In the genomic region with DNA sequence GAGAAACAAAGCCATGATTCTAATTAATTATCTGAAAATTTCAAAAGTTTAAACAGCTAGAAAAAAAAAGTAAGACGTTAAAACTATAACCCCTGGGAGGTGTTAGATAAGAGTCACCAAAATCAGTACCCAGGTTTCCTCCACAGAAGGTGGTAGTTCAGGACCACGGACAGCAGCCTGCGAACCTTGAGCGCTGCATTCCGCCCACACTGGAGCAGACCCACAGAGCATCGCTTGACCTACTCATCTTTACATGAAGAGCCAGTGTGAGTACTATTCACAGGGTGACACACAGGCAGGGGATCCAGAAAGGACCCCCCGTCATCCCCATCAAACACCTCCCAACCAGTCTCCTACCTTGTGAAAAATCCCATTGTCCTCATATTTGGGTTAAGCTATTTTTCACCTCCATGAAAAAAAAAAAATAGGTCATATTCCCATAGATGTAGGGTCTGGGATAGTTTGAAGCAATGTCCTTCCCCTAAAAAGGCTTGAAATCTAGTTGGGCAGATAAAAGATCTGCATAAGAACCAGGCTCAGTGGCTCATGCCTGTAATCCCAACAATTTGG, we compare ENCODE assay signal across 10 cellular contexts. TPM values are rescaled to one million over a fixed set of nuclear protein-coding genes. Genes with fewer than 3 reads are reported as not detected.
DNase-seq lines count a peak whose midpoint lies in the region; ATAC-seq, FAIRE-seq and TF ChIP-seq lines count a peak whose summit lies in the region.
"Had no signal": no experiment of that assay in that cellular context is flagged by ENCODE, and none has a peak within 500 bp of the region (broad histone marks: within the 10 kb centered on the region; RNA-seq: fewer than 3 reads in every experiment).

No MANE protein-coding gene starts in this region.

- TF ChIP-seq POLR2A in HepG2 (IDR thresholded peaks at IDR 0.05; ENCODE audit: insufficient read depth in 1 of 2, low read depth in 2 of 2, low read length in 2 of 2) = no peak

- POLR2A ChIA-PET in HepG2 (lab: Yijun Ruan, JAX) = no interaction called here

- H3K4me3 ChIP-seq in Jurkat, Clone E6-1 (ENCODE audit: low read length) = no peak overlapping the region
- no peak overlapping the region for H3K4me3 ChIP-seq in HepG2 (replicated peaks in 1 of 3; ENCODE audit: insufficient read depth in 1 of 3, low read depth in 2 of 3, low read length in 3 of 3)
- H3K4me3 ChIP-seq: body of pancreas, lower lobe of right lung had no signal

- no peaks in the 10 kb centered on the region for H3K36me3 Mint-ChIP-seq in osteocyte (ENCODE audit: unreplicated experiment)

- no peaks in the 10 kb centered on the region for H3K4me1 ChIP-seq in HepG2 (ENCODE audit: insufficient read depth, low read length)
- H3K4me1 ChIP-seq: body of pancreas, lower lobe of right lung had no signal

- WGBS in HepG2 (ENCODE audit: low lambda C conversion rate) = 1% methylated on average over 3 of the region's 7 CpGs

- no peak overlapping the region for H3K4me3 Mint-ChIP-seq in osteocyte (ENCODE audit: unreplicated experiment)

- CTCF ChIA-PET in HepG2 (lab: Yijun Ruan, JAX; ENCODE audit: low intra/inter-chr PET ratio, low total read pairs) = no interaction called here

- TF ChIP-seq CTCF in HepG2 (CRISPR knock-in tag; IDR thresholded peaks at IDR 0.05) (no peak), osteocyte (IDR thresholded peaks at IDR 0.05) (no peak)

- no peaks in the 10 kb centered on the region for H3K4me1 Mint-ChIP-seq in osteocyte (ENCODE audit: unreplicated experiment)

- H3K36me3 ChIP-seq in HepG2 (replicated peaks in 1 of 2; ENCODE audit: control insufficient read depth in 1 of 2, insufficient read depth in 2 of 2, low read length in 2 of 2) = no peaks in the 10 kb centered on the region
- H3K36me3 ChIP-seq: lower lobe of right lung had no signal

- no TSS peak for BruUV-seq in HepG2 (replicated peaks; lab: Mats Ljungman, UMichigan)

- in situ Hi-C loops in HepG2 (cut with HindIII; ENCODE audit: extremely low pct_ligation_motif_present, low pct_unique_long_range_greater_than_20kb) = no loop called here

- no peaks in the 10 kb centered on the region for H3K27me3 Mint-ChIP-seq in osteocyte (ENCODE audit: unreplicated experiment)

- H3K27ac Mint-ChIP-seq in osteocyte (ENCODE audit: unreplicated experiment) = no peak overlapping the region

- intact Hi-C loops in HepG2 (cut with micrococcal nuclease; ENCODE audit: unreplicated experiment) = no loop called here
- intact Hi-C loops in posterior vena cava (cut with DNase I) = no loop called here

- peak; percentile 80 for ATAC-seq in HepG2
- no peak for ATAC-seq in HG02798 (IDR thresholded peaks at IDR 0.05; ENCODE audit: poor library complexity, unreplicated experiment)
- no peak for ATAC-seq in GM21515 (IDR thresholded peaks at IDR 0.05; ENCODE audit: unreplicated experiment)
- ATAC-seq: body of pancreas, lower lobe of right lung had no signal

- no peaks in the 10 kb centered on the region for H3K9me3 Mint-ChIP-seq in osteocyte (ENCODE audit: unreplicated experiment)

- H3K4me2 ChIP-seq in HepG2 (ENCODE audit: low read depth, low read length) = no peak overlapping the region

- TF ChIP-seq EP300 in HepG2 (IDR thresholded peaks at IDR 0.05; ENCODE audit: low read depth in 2 of 2, low read length in 2 of 2) (no peak), HepG2 (CRISPR knock-in tag; IDR thresholded peaks at IDR 0.05; ENCODE audit: borderline replicate concordance) (no peak)

- peaks cover 0 to 2% of the 10 kb centered on the region in 2 experiments; a peak in 1 of 5 replicates for H3K27me3 ChIP-seq in HepG2 (ENCODE audit: control insufficient read depth in 1 of 2, insufficient read depth in 2 of 2, low read length in 2 of 2)
- H3K27me3 ChIP-seq: body of pancreas had no signal

- H3K79me2 ChIP-seq in HepG2 (ENCODE audit: insufficient read depth, low read length) = no peaks in the 10 kb centered on the region

- no peak overlapping the region for H3K9ac ChIP-seq in HepG2 (ENCODE audit: insufficient read depth, low read depth, low read length)

- FAIRE-seq in HepG2 (lab: Jason Lieb, UNC) = peak; percentile 65

- TF ChIP-seq RAD21 in HepG2 (CRISPR knock-in tag; IDR thresholded peaks at IDR 0.05) = no peak

- no peaks in the 10 kb centered on the region for H3K9me3 ChIP-seq in HepG2 (ENCODE audit: low read length)
- H3K9me3 ChIP-seq: body of pancreas, lower lobe of right lung had no signal

- no peak overlapping the region for H2AFZ ChIP-seq in HepG2 (ENCODE audit: low read length)

- H3K27ac ChIP-seq in HepG2 (ENCODE audit: extremely low read length, insufficient read depth, low read length) = no peak overlapping the region
- H3K27ac ChIP-seq: body of pancreas, lower lobe of right lung had no signal

- DNase-seq in AG20443 (ENCODE audit: low spot score) = peak; percentile 53
- DNase-seq in Jurkat, Clone E6-1 (ENCODE audit: low read depth, low spot score) = peak; percentile 31
- DNase-seq in activated T-cell treated with anti-CD3 and anti-CD28 coated beads, Interleukin-2, amount 50 U/mL, for 48 hours = peak; percentile 58 to 59
- DNase-seq in HepG2 (ENCODE audit: low spot score) = peak; percentile 40
- DNase-seq in osteocyte (ENCODE audit: extremely low spot score, unreplicated experiment) = no peak
- no peak for DNase-seq in posterior vena cava (ENCODE audit: low spot score)
- DNase-seq: lower lobe of right lung had no signal

- H4K20me1 ChIP-seq in HepG2 (ENCODE audit: insufficient read depth, low read length) = 0 out of 2 replicates have a peak, but pooled peaks cover 4% of the 10 kb centered on the region

TF ChIP-seq in HepG2, 621 proteins besides CTCF, POLR2A, EP300 and RAD21 (continues in another document):
- no peak for TF ChIP-seq CREM (IDR thresholded peaks at IDR 0.05)
- TF ChIP-seq CREM (CRISPR knock-in tag; IDR thresholded peaks at IDR 0.05) = no peak
- TF ChIP-seq ATF7-NPFF (CRISPR knock-in tag; IDR thresholded peaks at IDR 0.05; ENCODE audit: low read depth) = no peak
- 0 out of 2 replicates have a peak, but pooled peaks have one; percentile 28 for TF ChIP-seq ZNF780A (CRISPR knock-in tag; IDR thresholded peaks at IDR 0.05)
- TF ChIP-seq, protein P1, sequence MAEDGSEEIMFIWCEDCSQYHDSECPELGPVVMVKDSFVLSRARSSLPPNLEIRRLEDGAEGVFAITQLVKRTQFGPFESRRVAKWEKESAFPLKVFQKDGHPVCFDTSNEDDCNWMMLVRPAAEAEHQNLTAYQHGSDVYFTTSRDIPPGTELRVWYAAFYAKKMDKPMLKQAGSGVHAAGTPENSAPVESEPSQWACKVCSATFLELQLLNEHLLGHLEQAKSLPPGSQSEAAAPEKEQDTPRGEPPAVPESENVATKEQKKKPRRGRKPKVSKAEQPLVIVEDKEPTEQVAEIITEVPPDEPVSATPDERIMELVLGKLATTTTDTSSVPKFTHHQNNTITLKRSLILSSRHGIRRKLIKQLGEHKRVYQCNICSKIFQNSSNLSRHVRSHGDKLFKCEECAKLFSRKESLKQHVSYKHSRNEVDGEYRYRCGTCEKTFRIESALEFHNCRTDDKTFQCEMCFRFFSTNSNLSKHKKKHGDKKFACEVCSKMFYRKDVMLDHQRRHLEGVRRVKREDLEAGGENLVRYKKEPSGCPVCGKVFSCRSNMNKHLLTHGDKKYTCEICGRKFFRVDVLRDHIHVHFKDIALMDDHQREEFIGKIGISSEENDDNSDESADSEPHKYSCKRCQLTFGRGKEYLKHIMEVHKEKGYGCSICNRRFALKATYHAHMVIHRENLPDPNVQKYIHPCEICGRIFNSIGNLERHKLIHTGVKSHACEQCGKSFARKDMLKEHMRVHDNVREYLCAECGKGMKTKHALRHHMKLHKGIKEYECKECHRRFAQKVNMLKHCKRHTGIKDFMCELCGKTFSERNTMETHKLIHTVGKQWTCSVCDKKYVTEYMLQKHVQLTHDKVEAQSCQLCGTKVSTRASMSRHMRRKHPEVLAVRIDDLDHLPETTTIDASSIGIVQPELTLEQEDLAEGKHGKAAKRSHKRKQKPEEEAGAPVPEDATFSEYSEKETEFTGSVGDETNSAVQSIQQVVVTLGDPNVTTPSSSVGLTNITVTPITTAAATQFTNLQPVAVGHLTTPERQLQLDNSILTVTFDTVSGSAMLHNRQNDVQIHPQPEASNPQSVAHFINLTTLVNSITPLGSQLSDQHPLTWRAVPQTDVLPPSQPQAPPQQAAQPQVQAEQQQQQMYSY (CRISPR knock-in tag; IDR thresholded peaks at IDR 0.05) = no peak

RNA-seq across cellular contexts. Expression of a gene that starts 8.8 kb away (rescaled TPM):
- not detected for polyA plus RNA-seq in Jurkat, Clone E6-1 (2012; ENCODE audit: insufficient read depth, insufficient read length)
- total RNA-seq in HepG2 (2016; rRNA removed; fragmentation: Illumina TruSeq; extraction: Trizol) (not detected in 2 replicates), osteocyte (0.27 TPM in 1 of 2 replicates, not detected in the other), posterior vena cava (under 1 TPM in 1 of 2 donors, not detected in 1; 0.29 TPM)
- not detected in 2 replicates for total RNA-seq in HepG2 (2016; cell fraction: cytosol; rRNA removed; fragmentation: Illumina TruSeq; extraction: Trizol; ENCODE audit: low read depth)
- not detected in 2 replicates for total RNA-seq in HepG2 (2016; cell fraction: insoluble cytoplasmic fraction; rRNA removed; fragmentation: Illumina TruSeq; extraction: Trizol)
- not detected in 2 replicates for total RNA-seq in HepG2 (2016; cell fraction: membrane; rRNA removed; fragmentation: Illumina TruSeq; extraction: Trizol)
- not detected in 2 replicates for total RNA-seq in HepG2 (2016; cell fraction: nucleus; rRNA removed; fragmentation: Illumina TruSeq; extraction: Trizol)
- polyA plus RNA-seq in HepG2 (2011; rRNA removed) = not detected in 2 replicates
- polyA plus RNA-seq in HepG2 (2011; cell fraction: cytosol; rRNA removed) = not detected in 2 replicates
- polyA plus RNA-seq in HepG2 (2011; cell fraction: nucleus; rRNA removed) = not detected in 2 replicates
- not detected in 2 replicates for polyA plus RNA-seq in HepG2 (2012)
- not detected in 2 replicates for polyA plus RNA-seq in HepG2 (2016; cell fraction: cytosol; fragmentation: Illumina TruSeq; extraction: Trizol; ENCODE audit: low read depth)
- not detected in 2 replicates for polyA plus RNA-seq in HepG2 (2016; cell fraction: insoluble cytoplasmic fraction; fragmentation: Illumina TruSeq; extraction: Trizol; ENCODE audit: low read depth)
- polyA plus RNA-seq in HepG2 (2016; cell fraction: membrane; fragmentation: Illumina TruSeq; extraction: Trizol; ENCODE audit: low read depth) = not detected in 2 replicates
- polyA plus RNA-seq in HepG2 (2016; cell fraction: nucleus; fragmentation: Illumina TruSeq; extraction: Trizol; ENCODE audit: insufficient read depth, low read depth) = not detected in 2 replicates
- 0.44 TPM in 1 of 2 replicates, not detected in the other for polyA minus RNA-seq in HepG2 (2011; rRNA and poly(A)+ RNA removed; ENCODE audit: low replicate concordance)
- not detected in 2 replicates for polyA minus RNA-seq in HepG2 (2011; cell fraction: cytosol; rRNA and poly(A)+ RNA removed)
- polyA minus RNA-seq in HepG2 (2011; cell fraction: nucleus; rRNA and poly(A)+ RNA removed) = not detected in 2 replicates

Comparison
In these comparisons a context has a peak if more than half of its experiments do, and no peak if none do; other contexts are left out.
1. DNase-seq: peak in AG20443 (single experiment), Jurkat, Clone E6-1 (single experiment), activated T-cell treated with anti-CD3 and anti-CD28 coated beads, Interleukin-2, amount 50 U/mL, for 48 hours (2 of 2) and HepG2 (single experiment); none in osteocyte (single experiment) and posterior vena cava (single experiment).